Comparison of ENCODE assay signal across 26 cellular contexts in genomic region chr6:133201231-133201630, GRCh38.
"Had no signal": no experiment of that assay in that cellular context is flagged by ENCODE, and none has a peak within 500 bp of the region (broad histone marks: within the 10 kb centered on the region; RNA-seq: fewer than 3 reads in every experiment).

No MANE protein-coding gene starts in this region.

- FAIRE-seq: endometrium, islet of Langerhans, keratinocyte had no signal

- H3K27ac ChIP-seq: colonic mucosa, epithelial cell of prostate, esophagus squamous epithelium, gastrocnemius medialis, heart right ventricle, left lung, lower lobe of right lung had no signal

- H3K36me3 ChIP-seq: colonic mucosa, esophagus squamous epithelium, gastrocnemius medialis, heart right ventricle, left lung, lower lobe of right lung had no signal

- ATAC-seq: effector memory CD8-positive, alpha-beta T cell; esophagus mucosa; gastrocnemius medialis; heart right ventricle; left cardiac atrium; left lung; left ventricle myocardium superior; lower lobe of right lung; mucosa of descending colon had no signal

- H3K4me1 ChIP-seq: colonic mucosa, esophagus squamous epithelium, left lung, lower lobe of right lung had no signal

- H3K4me3 ChIP-seq: colonic mucosa, esophagus squamous epithelium, gastrocnemius medialis, heart right ventricle, left lung, lower lobe of right lung, mucosa of descending colon had no signal

- H3K27me3 ChIP-seq: colonic mucosa, esophagus squamous epithelium, gastrocnemius medialis, heart right ventricle, left lung had no signal

- H3K9me3 ChIP-seq: colonic mucosa, esophagus squamous epithelium, gastrocnemius medialis, heart right ventricle, left lung, lower lobe of right lung, mucosa of descending colon had no signal

- DNase-seq: colonic mucosa; cortex of kidney; effector CD8-positive, alpha-beta T cell; effector memory CD8-positive, alpha-beta T cell; endodermal cell; erythroblast; esophagus squamous epithelium; foreskin fibroblast; foreskin melanocyte; gastrocnemius medialis; glutamatergic neuron; head of caudate nucleus; heart right ventricle; hippocampal formation; left cardiac atrium; left lung; left ventricle myocardium superior; lower lobe of right lung; mesenchymal stem cell; mucosa of descending colon; naive B cell had no signal
